1 cellular context compared by ENCODE assay signal in the genomic region with DNA sequence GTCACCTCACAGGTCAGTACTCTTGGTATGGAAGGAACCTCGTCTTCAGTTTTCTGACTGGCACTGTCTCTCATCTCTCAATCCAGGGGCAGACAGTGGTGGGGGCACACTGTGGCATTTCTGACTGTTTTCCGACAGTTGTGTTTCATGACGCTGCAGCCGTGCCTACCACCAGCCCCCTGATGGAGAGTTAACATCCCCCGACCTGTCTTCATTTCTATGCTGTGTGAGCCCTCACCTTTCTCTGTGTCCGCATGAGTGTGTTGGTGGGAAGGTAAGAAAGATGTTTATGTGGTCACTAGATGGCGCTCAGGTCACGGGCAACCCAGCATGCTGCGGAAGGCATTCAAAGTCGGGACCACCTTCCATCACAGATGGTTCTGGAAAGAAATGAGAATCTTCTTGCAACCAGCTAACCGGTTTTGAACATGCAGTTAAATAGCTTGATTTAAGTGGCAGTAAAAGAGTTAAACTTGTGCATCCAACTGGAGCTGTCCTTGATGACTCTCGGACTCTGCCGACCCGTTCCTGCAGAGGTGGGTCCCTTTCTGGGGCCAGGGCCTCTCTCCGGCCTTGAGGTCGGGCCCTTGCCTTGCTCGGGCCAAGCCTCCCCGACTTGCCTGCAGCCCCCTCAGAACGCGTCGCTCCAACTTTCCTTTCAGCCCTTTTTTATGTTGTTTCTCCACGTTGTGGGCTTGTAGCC.
TF ChIP-seq lines count a peak whose summit lies in the region.

No MANE protein-coding gene starts in this region.

TF ChIP-seq in IMR-90, 13 proteins besides CTCF, POLR2A, EP300 and RAD21 (continued from another document):
- no peak for TF ChIP-seq ELK1 (IDR thresholded peaks at IDR 0.05; ENCODE audit: borderline replicate concordance, low read depth, low read length)
- TF ChIP-seq RFX5 (IDR thresholded peaks at IDR 0.05; ENCODE audit: low read depth, low read length) = no peak
